In the genomic region with DNA sequence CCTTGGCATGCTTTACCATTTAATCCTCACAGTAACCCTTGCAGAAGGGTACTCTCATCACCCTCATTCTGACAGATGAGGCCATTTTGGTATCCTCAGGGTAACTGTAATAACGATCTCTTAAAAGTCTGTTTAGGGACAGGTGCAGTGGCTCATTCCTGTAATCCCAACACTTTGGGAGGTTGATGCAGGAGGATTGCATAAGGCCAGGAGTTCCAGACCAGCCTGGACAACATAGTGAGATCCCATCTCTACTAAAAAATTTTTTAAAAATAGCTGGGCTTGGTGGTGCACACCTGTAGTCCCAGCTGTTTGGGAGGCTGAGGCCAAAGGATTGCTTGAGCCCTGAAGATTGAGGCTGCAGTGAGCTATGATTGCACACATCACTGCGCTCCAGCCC, we compare ENCODE assay signal across 21 cellular contexts. TPM values are rescaled to one million over a fixed set of nuclear protein-coding genes. Genes with fewer than 3 reads are reported as not detected.
A peak's percentile ranks its signal among the peaks of the same experiment; 100 is the strongest.
DNase-seq lines count a peak whose midpoint lies in the region; ATAC-seq and TF ChIP-seq lines count a peak whose summit lies in the region.
"Had no signal": no experiment of that assay in that cellular context is flagged by ENCODE, and none has a peak within 500 bp of the region (broad histone marks: within the 10 kb centered on the region; RNA-seq: fewer than 3 reads in every experiment).

No MANE protein-coding gene starts in this region.

- peaks cover 2% of the 10 kb centered on the region for H3K4me1 Mint-ChIP-seq in activated naive CD4-positive, alpha-beta T cell treated with anti-CD3 and anti-CD28 coated beads, Interleukin-2, amount 10 ng/mL, durations not matched to agents 7 days and 5 days
- H3K4me1 Mint-ChIP-seq in HFFc6 (ENCODE audit: low read depth), result peaks cover 75% of the 10 kb centered on the region
- H3K4me1 Mint-ChIP-seq in dendritic cell treated with granulocyte-macrophage colony-stimulating factor and Interleukin-4, amounts not matched to agents 40 ng/mL and 50 ng/mL, for 4 days (ENCODE audit: low read depth), result peaks cover 91% of the 10 kb centered on the region
- H3K4me1 Mint-ChIP-seq: B cell had no signal

- no peak for TF ChIP-seq CTCF in HFFc6 (IDR thresholded peaks at IDR 0.05)

- peaks cover 39 to 100% (median 90%) of the 10 kb centered on the region in 10 experiments for H3K4me1 ChIP-seq in BLaER1 treated with 17β-estradiol and CSF1 and Interleukin-3, amounts not matched to agents 10 nM and 100 nM

- H3K4me2 ChIP-seq in BLaER1 treated with 17β-estradiol and CSF1 and Interleukin-3, amounts not matched to agents 10 nM and 100 nM, result peak overlapping the region in 5 of 11 experiments; percentile 79 to 90 (median 84); a peak in 10 of 22 replicates
- H3K4me2 ChIP-seq: BLaER1 had no signal

- CTCF ChIA-PET in activated naive CD4-positive, alpha-beta T cell treated with anti-CD3 and anti-CD28 coated beads, Interleukin-2, amount 10 ng/mL, durations not matched to agents 7 days and 5 days (lab: Charles Lee), result interaction anchor here (0.7 kb wide), 1 partner anchor 248 kb away, joined by 3 read pairs; no protein-coding TSS in a partner anchor
- CTCF ChIA-PET in HEK293T (lab: Yijun Ruan, JAX), result interaction anchor here (1.1 kb wide), 1 partner anchor 9 kb away, joined by 3 read pairs; no protein-coding TSS in a partner anchor

- intact Hi-C loops in dendritic cell treated with granulocyte-macrophage colony-stimulating factor and Interleukin-4, amounts not matched to agents 40 ng/mL and 50 ng/mL, for 4 days (cut with micrococcal nuclease), result loop anchor here (5.0 kb wide), 1 partner anchor 63 kb away; no protein-coding TSS in a partner anchor

- H4K20me1 ChIP-seq in BLaER1 treated with 17β-estradiol and CSF1 and Interleukin-3, amounts not matched to agents 10 nM and 100 nM, result peaks cover 0 to 87% (median 14%) of the 10 kb centered on the region in 11 experiments; a peak in 13 of 22 replicates

- peak; percentile 1 for DNase-seq in activated naive CD4-positive, alpha-beta T cell treated with anti-CD3 and anti-CD28 coated beads, Interleukin-2, amount 10 ng/mL, durations not matched to agents 7 days and 5 days
- no peak for DNase-seq in activated naive CD4-positive, alpha-beta T cell treated with anti-CD3 and anti-CD28 coated beads, Interleukin-2, amount 50 U/mL, for 72 hours (ENCODE audit: low spot score in 2 of 2)
- DNase-seq in HFFc6, result no peak
- no peak for DNase-seq in HEK293T (ENCODE audit: extremely low spot score)
- DNase-seq: Calu3; CD4-positive, alpha-beta memory T cell; COR-L47; DMS53; DMS79 treated with DMSO at 0.1 percent for 48 hours; GF-D8; GM23248; HCEC 1CT had no signal

- peak overlapping the region in 2 of 11 experiments; percentile 59 to 66; a peak in 2 of 22 replicates for H3K9ac ChIP-seq in BLaER1 treated with 17β-estradiol and CSF1 and Interleukin-3, amounts not matched to agents 10 nM and 100 nM
- H3K9ac ChIP-seq: BLaER1, GM23248 had no signal

- no peak overlapping the region for H3K4me3 ChIP-seq in BLaER1 treated with 17β-estradiol and CSF1 and Interleukin-3, amounts not matched to agents 10 nM and 100 nM
- H3K4me3 ChIP-seq: BLaER1, GM23248 had no signal

- peak overlapping the region in 6 of 11 experiments; percentile 45 to 82 (median 74); a peak in 8 of 22 replicates for H3K27ac ChIP-seq in BLaER1 treated with 17β-estradiol and CSF1 and Interleukin-3, amounts not matched to agents 10 nM and 100 nM
- H3K27ac ChIP-seq: 22Rv1, GM23248 had no signal

- H3K4me3 Mint-ChIP-seq in activated naive CD4-positive, alpha-beta T cell treated with anti-CD3 and anti-CD28 coated beads, Interleukin-2, amount 10 ng/mL, durations not matched to agents 7 days and 5 days, result no peak overlapping the region
- H3K4me3 Mint-ChIP-seq in HFFc6, result no peak overlapping the region
- H3K4me3 Mint-ChIP-seq in dendritic cell treated with granulocyte-macrophage colony-stimulating factor and Interleukin-4, amounts not matched to agents 40 ng/mL and 50 ng/mL, for 4 days, result no peak overlapping the region
- H3K4me3 Mint-ChIP-seq: B cell; CD4-positive, alpha-beta memory T cell had no signal

- H3K36me3 ChIP-seq in BLaER1 treated with 17β-estradiol and CSF1 and Interleukin-3, amounts not matched to agents 10 nM and 100 nM, result peaks cover 88 to 98% (median 94%) of the 10 kb centered on the region in 11 experiments

- no peak for ATAC-seq in activated naive CD4-positive, alpha-beta T cell treated with anti-CD3 and anti-CD28 coated beads, Interleukin-2, amount 50 U/mL, for 72 hours
- no peak for ATAC-seq in HG03097 (IDR thresholded peaks at IDR 0.05; ENCODE audit: low FRiP score, unreplicated experiment)
- ATAC-seq in GM18867 (IDR thresholded peaks at IDR 0.05; ENCODE audit: unreplicated experiment), result no peak

- POLR2A ChIA-PET in HEK293T (lab: Yijun Ruan, JAX), result no interaction called here

- no peaks in the 10 kb centered on the region for H3K27me3 ChIP-seq in BLaER1 treated with 17β-estradiol and CSF1 and Interleukin-3, amounts not matched to agents 10 nM and 100 nM
- H3K27me3 ChIP-seq: BLaER1 had no signal

- no peaks in the 10 kb centered on the region for H3K27me3 Mint-ChIP-seq in activated naive CD4-positive, alpha-beta T cell treated with anti-CD3 and anti-CD28 coated beads, Interleukin-2, amount 10 ng/mL, durations not matched to agents 7 days and 5 days
- H3K27me3 Mint-ChIP-seq in HFFc6 (ENCODE audit: insufficient read depth), result peaks cover 5% of the 10 kb centered on the region
- no peaks in the 10 kb centered on the region for H3K27me3 Mint-ChIP-seq in dendritic cell treated with granulocyte-macrophage colony-stimulating factor and Interleukin-4, amounts not matched to agents 40 ng/mL and 50 ng/mL, for 4 days
- H3K27me3 Mint-ChIP-seq: B cell; CD4-positive, alpha-beta memory T cell had no signal

- no peaks in the 10 kb centered on the region for H3K9me3 ChIP-seq in BLaER1 treated with 17β-estradiol and CSF1 and Interleukin-3, amounts not matched to agents 10 nM and 100 nM (replicated peaks in 1 of 11)
- H3K9me3 ChIP-seq: BLaER1 had no signal

- H3K9me3 Mint-ChIP-seq in activated naive CD4-positive, alpha-beta T cell treated with anti-CD3 and anti-CD28 coated beads, Interleukin-2, amount 10 ng/mL, durations not matched to agents 7 days and 5 days, result no peaks in the 10 kb centered on the region
- H3K9me3 Mint-ChIP-seq in activated naive CD4-positive, alpha-beta T cell treated with anti-CD3 and anti-CD28 coated beads, Interleukin-2, amount 50 U/mL, for 72 hours, result no peaks in the 10 kb centered on the region
- no peaks in the 10 kb centered on the region for H3K9me3 Mint-ChIP-seq in HFFc6
- H3K9me3 Mint-ChIP-seq in dendritic cell treated with granulocyte-macrophage colony-stimulating factor and Interleukin-4, amounts not matched to agents 40 ng/mL and 50 ng/mL, for 4 days, result no peaks in the 10 kb centered on the region
- H3K9me3 Mint-ChIP-seq: CD4-positive, alpha-beta memory T cell had no signal

- peaks cover 28% of the 10 kb centered on the region for H3K36me3 Mint-ChIP-seq in activated naive CD4-positive, alpha-beta T cell treated with anti-CD3 and anti-CD28 coated beads, Interleukin-2, amount 10 ng/mL, durations not matched to agents 7 days and 5 days
- H3K36me3 Mint-ChIP-seq in activated naive CD4-positive, alpha-beta T cell treated with anti-CD3 and anti-CD28 coated beads, Interleukin-2, amount 50 U/mL, for 72 hours, result peaks cover 0 to 26% of the 10 kb centered on the region in 2 donors
- H3K36me3 Mint-ChIP-seq in HFFc6 (ENCODE audit: low read depth), result peaks cover 63% of the 10 kb centered on the region
- peaks cover 100% of the 10 kb centered on the region for H3K36me3 Mint-ChIP-seq in dendritic cell treated with granulocyte-macrophage colony-stimulating factor and Interleukin-4, amounts not matched to agents 40 ng/mL and 50 ng/mL, for 4 days (ENCODE audit: low read depth)

- no peak overlapping the region for H3K27ac Mint-ChIP-seq in activated naive CD4-positive, alpha-beta T cell treated with anti-CD3 and anti-CD28 coated beads, Interleukin-2, amount 10 ng/mL, durations not matched to agents 7 days and 5 days
- H3K27ac Mint-ChIP-seq in activated naive CD4-positive, alpha-beta T cell treated with anti-CD3 and anti-CD28 coated beads, Interleukin-2, amount 50 U/mL, for 72 hours, result no peak overlapping the region
- H3K27ac Mint-ChIP-seq in HFFc6, result 0 out of 2 replicates have a peak overlapping the region, but pooled peaks have one; percentile 92
- peak overlapping the region; percentile 98 for H3K27ac Mint-ChIP-seq in dendritic cell treated with granulocyte-macrophage colony-stimulating factor and Interleukin-4, amounts not matched to agents 40 ng/mL and 50 ng/mL, for 4 days
- H3K27ac Mint-ChIP-seq: B cell had no signal

TF ChIP-seq in HEK293T, 16 proteins besides CTCF, POLR2A, EP300 and RAD21:
- TF ChIP-seq FOXA1 (IDR thresholded peaks at IDR 0.05), result no peak
- TF ChIP-seq ARNT (IDR thresholded peaks at IDR 0.05), result no peak
- no peak for TF ChIP-seq SP1 (IDR thresholded peaks at IDR 0.05)

RNA-seq across cellular contexts. Expression of gene CSF1R, which starts 31.8 kb away (rescaled TPM):
- total RNA-seq in activated naive CD4-positive, alpha-beta T cell treated with anti-CD3 and anti-CD28 coated beads, Interleukin-2, amount 50 U/mL, for 72 hours, result 1 to 10 TPM in 1 of 2 donors, not detected in 1; 5.2 TPM
- 1 to 10 TPM in 2 of 6 experiments, under 1 TPM in 4; 0.26 to 1.5 (median 0.78) TPM for total RNA-seq in HFFc6 (2021; fragmentation: NEBNext Ultra II Directional; extraction: Animal tissue kit (Norgen Biotek cat#: 25700))
- total RNA-seq: Calu3, GM23248, H1, H7 had no signal

RNA-seq across cellular contexts. Expression of gene HMGXB3, which starts 54.0 kb away (rescaled TPM):
- 10 to 100 TPM; 19.9 to 40.8 TPM for total RNA-seq in activated naive CD4-positive, alpha-beta T cell treated with anti-CD3 and anti-CD28 coated beads, Interleukin-2, amount 50 U/mL, for 72 hours
- total RNA-seq in HFFc6 (2021; fragmentation: NEBNext Ultra II Directional; extraction: Animal tissue kit (Norgen Biotek cat#: 25700)), result 10 to 100 TPM; 38.2 to 42.5 (median 40.5) TPM

RNA-seq across cellular contexts. Expression of gene TIGD6, which starts 54.1 kb away (rescaled TPM):
- total RNA-seq in activated naive CD4-positive, alpha-beta T cell treated with anti-CD3 and anti-CD28 coated beads, Interleukin-2, amount 50 U/mL, for 72 hours, result 1 to 10 TPM; 1.9 to 3.0 TPM
- 1 to 10 TPM; 6.6 to 7.5 (median 7.2) TPM for total RNA-seq in HFFc6 (2021; fragmentation: NEBNext Ultra II Directional; extraction: Animal tissue kit (Norgen Biotek cat#: 25700))

Comparison
In these comparisons a context has a peak if more than half of its experiments do, and no peak if none do; other contexts are left out.
1. H3K27ac Mint-ChIP-seq: peak in HFFc6 (single experiment) and dendritic cell treated with granulocyte-macrophage colony-stimulating factor and Interleukin-4, amounts not matched to agents 40 ng/mL and 50 ng/mL, for 4 days (single experiment); none in activated naive CD4-positive, alpha-beta T cell treated with anti-CD3 and anti-CD28 coated beads, Interleukin-2, amount 10 ng/mL, durations not matched to agents 7 days and 5 days (single experiment) and activated naive CD4-positive, alpha-beta T cell treated with anti-CD3 and anti-CD28 coated beads, Interleukin-2, amount 50 U/mL, for 72 hours (0 of 2).